9 cellular contexts compared by ENCODE assay signal in the genomic region with DNA sequence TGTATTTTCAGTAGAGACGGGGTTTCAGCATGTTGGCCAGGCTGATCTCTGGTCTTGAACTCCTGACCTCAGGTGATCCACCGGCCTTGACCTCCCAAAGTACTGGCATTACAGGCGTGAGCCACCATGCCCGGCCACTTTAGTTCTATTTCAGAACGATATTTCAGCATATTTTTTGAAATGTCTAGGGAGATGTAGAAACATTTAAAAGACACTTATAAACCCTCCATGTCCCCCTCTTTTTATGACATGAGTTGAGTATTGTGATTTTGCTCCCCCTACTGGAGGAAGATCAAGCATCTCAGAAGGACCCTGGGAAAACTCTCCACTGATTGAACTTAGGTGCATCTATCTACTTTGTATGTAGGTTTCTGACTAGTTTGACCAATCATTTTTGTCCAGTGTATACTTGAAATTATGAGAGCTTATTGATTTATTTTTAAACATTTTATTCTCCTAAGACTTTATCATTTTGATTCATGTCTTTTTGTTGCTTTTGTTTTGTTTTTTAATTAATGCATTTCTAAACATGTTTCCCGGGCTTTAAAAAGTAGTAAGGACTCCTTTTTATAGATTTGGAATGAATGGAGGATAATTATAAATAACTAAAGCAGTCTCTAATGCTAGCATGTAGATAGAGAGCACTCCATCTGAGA.
A peak's percentile ranks its signal among the peaks of the same experiment; 100 is the strongest.
DNase-seq lines count a peak whose midpoint lies in the region; ATAC-seq, FAIRE-seq and TF ChIP-seq lines count a peak whose summit lies in the region.
"Had no signal": no experiment of that assay in that cellular context is flagged by ENCODE, and none has a peak within 500 bp of the region (broad histone marks: within the 10 kb centered on the region; RNA-seq: fewer than 3 reads in every experiment).

No MANE protein-coding gene starts in this region.

- peak; percentile 77 for FAIRE-seq in endometrium (lab: Jason Lieb, UNC)

- DNase-seq in AG04450 (ENCODE audit: low read depth, low spot score), result peak; percentile 18
- DNase-seq in GM03348 (ENCODE audit: low spot score), result peak; percentile 56
- peak; percentile 7 for DNase-seq in Panc1 (ENCODE audit: low read depth, low spot score)
- peak; percentile 55 for DNase-seq in naive B cell

- TF ChIP-seq CTCF in AG04450 (IDR thresholded peaks at IDR 0.05; ENCODE audit: low read depth, low read length) (peak; percentile 78), Panc1 (IDR thresholded peaks at IDR 0.05) (peak; percentile 72)

- H3K9me3 ChIP-seq in AG04450 (ENCODE audit: control insufficient read depth, insufficient read depth, low read length), result no peaks in the 10 kb centered on the region
- H3K9me3 ChIP-seq in Panc1 (ENCODE audit: control insufficient read depth, insufficient read depth, low read depth, low read length), result no peaks in the 10 kb centered on the region

- H3K27ac Mint-ChIP-seq in naive B cell, result peak overlapping the region in 3 of 6 donors; percentile 9 to 51 (median 30)
- H3K27ac Mint-ChIP-seq: natural killer cell treated with Interleukin-12 subunit alpha and Interleukin-12 subunit beta and Interleukin-15 and Interleukin-18, amount 100 ng/mL, for 72 hours had no signal

- H3K4me1 ChIP-seq in Panc1 (ENCODE audit: control insufficient read depth, insufficient read depth, low read length), result no peaks in the 10 kb centered on the region

- no peak overlapping the region for H3K4me3 Mint-ChIP-seq in naive B cell
- H3K4me3 Mint-ChIP-seq: natural killer cell treated with Interleukin-12 subunit alpha and Interleukin-12 subunit beta and Interleukin-15 and Interleukin-18, amount 100 ng/mL, for 72 hours had no signal

- intact Hi-C loops in Panc1 (cut with micrococcal nuclease; ENCODE audit: unreplicated experiment), result no loop called here

- CTCF ChIA-PET in AG04450 (lab: Charles Lee) (interaction anchor here (0.5 to 3.2 kb wide), 31 partner anchors 8 to 350 kb away, joined by 3 to 36 read pairs (median 4); a partner anchor contains a TSS), Panc1 (lab: Charles Lee) (no interaction called here)

- H3K27ac ChIP-seq in AG04450 (ENCODE audit: low read depth, low read length) (no peak overlapping the region), Panc1 (ENCODE audit: low read length) (no peak overlapping the region)

- H3K27me3 ChIP-seq in AG04450 (ENCODE audit: control insufficient read depth, insufficient read depth, low read length), result no peaks in the 10 kb centered on the region
- no peaks in the 10 kb centered on the region for H3K27me3 ChIP-seq in Panc1 (ENCODE audit: control insufficient read depth, insufficient read depth, low read length)

- H3K4me3 ChIP-seq in AG04450 (ENCODE audit: low read depth, low read length), result no peak overlapping the region
- no peak overlapping the region for H3K4me3 ChIP-seq in Panc1 (ENCODE audit: low read depth in 2 of 2, low read length in 2 of 2)

- peaks cover 0 to 4% (median 4%) of the 10 kb centered on the region in 3 donors for H3K4me1 Mint-ChIP-seq in naive B cell

- POLR2A ChIA-PET in AG04450 (lab: Yijun Ruan, JAX) (no interaction called here), Panc1 (lab: Charles Lee) (no interaction called here)

- peaks cover 12% of the 10 kb centered on the region in 2 donors for H3K36me3 Mint-ChIP-seq in naive B cell

- peak; percentile 61 for ATAC-seq in HG03175 (IDR thresholded peaks at IDR 0.05; ENCODE audit: unreplicated experiment)
- 0 out of 2 replicates have a peak, but pooled peaks have one; percentile 63 for ATAC-seq in Panc1
- ATAC-seq in naive B cell (ENCODE audit: low read depth in 2 of 2), result peak; percentile 83 to 86
- ATAC-seq in HG03097 (IDR thresholded peaks at IDR 0.05; ENCODE audit: low FRiP score, unreplicated experiment), result no peak
- ATAC-seq in HG03521 (IDR thresholded peaks at IDR 0.05; ENCODE audit: unreplicated experiment), result no peak

- H3K36me3 ChIP-seq in Panc1 (ENCODE audit: control insufficient read depth, insufficient read depth, low read length), result peaks cover 2% of the 10 kb centered on the region

- BruUV-seq in Panc1 (replicated peaks; lab: Mats Ljungman, UMichigan), result no TSS peak

- no peaks in the 10 kb centered on the region for H3K9me3 Mint-ChIP-seq in naive B cell
- H3K9me3 Mint-ChIP-seq: natural killer cell treated with Interleukin-12 subunit alpha and Interleukin-12 subunit beta and Interleukin-15 and Interleukin-18, amount 100 ng/mL, for 72 hours had no signal

- in situ Hi-C loops in Panc1 (cut with HindIII; ENCODE audit: low pct_unique_long_range_greater_than_20kb, low sequenced_read_pairs), result no loop called here

- H3K27me3 Mint-ChIP-seq in naive B cell, result no peaks in the 10 kb centered on the region
- H3K27me3 Mint-ChIP-seq: natural killer cell treated with Interleukin-12 subunit alpha and Interleukin-12 subunit beta and Interleukin-15 and Interleukin-18, amount 100 ng/mL, for 72 hours had no signal

Comparison
In these comparisons a context has a peak if more than half of its experiments do, and no peak if none do; other contexts are left out.
1. ATAC-seq: peak in HG03175 (single experiment), Panc1 (single experiment) and naive B cell (2 of 2); none in HG03097 (single experiment) and HG03521 (single experiment).
2. Peak in every context shown above with its lines, with median percentiles within 50 percentile points of each other: DNase-seq.